15 cellular contexts compared by ENCODE assay signal in the genomic region with DNA sequence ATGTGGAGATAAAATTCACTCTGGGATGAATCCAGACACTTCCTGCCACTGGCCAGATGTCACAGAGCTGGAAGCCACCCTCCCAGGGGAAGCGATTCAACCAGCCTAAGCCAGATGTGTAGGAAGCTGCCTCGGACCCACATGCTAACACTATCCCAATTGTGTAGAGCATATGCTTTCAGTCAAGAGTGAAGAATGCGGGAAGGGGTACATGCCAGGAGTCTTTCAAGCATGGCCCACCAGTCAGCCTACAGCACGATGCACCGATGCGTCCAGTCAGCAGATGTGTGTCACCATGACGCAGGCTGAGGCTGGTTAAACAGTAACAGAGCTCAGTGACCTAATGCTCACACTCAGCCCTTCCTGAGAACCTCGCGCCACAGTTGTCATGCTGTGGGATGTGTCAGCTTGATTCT. TPM values are rescaled to one million over a fixed set of nuclear protein-coding genes. Genes with fewer than 3 reads are reported as not detected.
DNase-seq lines count a peak whose midpoint lies in the region; ATAC-seq, FAIRE-seq and TF ChIP-seq lines count a peak whose summit lies in the region.
"Had no signal": no experiment of that assay in that cellular context is flagged by ENCODE, and none has a peak within 500 bp of the region (broad histone marks: within the 10 kb centered on the region; RNA-seq: fewer than 3 reads in every experiment).

No MANE protein-coding gene starts in this region.

- H3K4me3 Mint-ChIP-seq in astrocyte (ENCODE audit: unreplicated experiment) = no peak overlapping the region

- no peak overlapping the region for H3K4me3 ChIP-seq in SK-N-SH (ENCODE audit: low read depth in 2 of 2, low read length in 1 of 2)
- no peak overlapping the region for H3K4me3 ChIP-seq in astrocyte (ENCODE audit: insufficient read depth, low read depth, low read length)
- H3K4me3 ChIP-seq in upper lobe of right lung = no peak overlapping the region
- H3K4me3 ChIP-seq: thoracic aorta had no signal

- intact Hi-C loops in upper lobe of right lung (cut with DNase I) = no loop called here

- no peak for TF ChIP-seq RAD21 in SK-N-SH (IDR thresholded peaks at IDR 0.05; ENCODE audit: low read length)

- peak; percentile 4 for DNase-seq in SK-N-SH
- DNase-seq in astrocyte (ENCODE audit: low read depth) = peak; percentile 96
- peak; percentile 84 for DNase-seq in iris pigment epithelial cell (ENCODE audit: low read depth)
- no peak for DNase-seq in upper lobe of right lung
- no peak for DNase-seq in activated CD4-positive, alpha-beta T cell treated with anti-CD3 and anti-CD28 coated beads, Interleukin-2, amount 50 U/mL, for 1 hour
- DNase-seq in DMS79 (lab: John Stamatoyannopoulos, UW) = no peak
- DNase-seq: NCI-H1092; NK-92 treated with Interleukin-12 subunit alpha and Interleukin-12 subunit beta, amount 100 ng/mL, for 24 hours; stimulated activated CD4-positive, alpha-beta T cell treated with anti-CD3 and anti-CD28 coated beads, Interleukin-4, amount 100 ng/mL, for 1 hour had no signal

- H3K4me2 ChIP-seq in SK-N-SH = no peak overlapping the region
- peak overlapping the region; percentile 23 for H3K4me2 ChIP-seq in astrocyte (ENCODE audit: low read length)

- no peaks in the 10 kb centered on the region for H3F3A ChIP-seq in SK-N-SH (replicated peaks; ENCODE audit: insufficient read depth)

- H3K27ac ChIP-seq in SK-N-SH (ENCODE audit: low read depth in 2 of 2, low read length in 1 of 2) (no peak overlapping the region), astrocyte (ENCODE audit: low read depth, low read length) (peak overlapping the region; percentile 45), upper lobe of right lung (no peak overlapping the region)
- H3K27ac ChIP-seq: 22Rv1, thoracic aorta, VCaP had no signal

- POLR2A ChIA-PET in SK-N-SH (lab: Yijun Ruan, JAX) = no interaction called here

- H3K27ac Mint-ChIP-seq in astrocyte (ENCODE audit: unreplicated experiment) = peak overlapping the region; percentile 64

- H2AFZ ChIP-seq in SK-N-SH (ENCODE audit: low read depth) (no peak overlapping the region), astrocyte (ENCODE audit: low read depth, low read length) (peak overlapping the region; percentile 0)

- H3K4me1 ChIP-seq in SK-N-SH (ENCODE audit: control insufficient read depth in 1 of 2, insufficient read depth in 2 of 2, low read depth in 1 of 2, low read length in 1 of 2) = no peaks in the 10 kb centered on the region; a peak in 1 of 4 replicates
- peaks cover 20% of the 10 kb centered on the region for H3K4me1 ChIP-seq in astrocyte (ENCODE audit: insufficient read depth, low read length)
- H3K4me1 ChIP-seq in upper lobe of right lung = no peaks in the 10 kb centered on the region

- ATAC-seq in SK-N-SH treated with all-trans-retinoic acid at 6 μM for 48 hours (no peak), upper lobe of right lung (peak; percentile 26), HG03025 (IDR thresholded peaks at IDR 0.05; ENCODE audit: low FRiP score, unreplicated experiment) (no peak)

- FAIRE-seq in astrocyte (lab: Jason Lieb, UNC) = no peak
- FAIRE-seq: endothelial cell of umbilical vein had no signal

- H3K9ac ChIP-seq in SK-N-SH (no peak overlapping the region), astrocyte (ENCODE audit: low read length) (no peak overlapping the region)

- CTCF ChIA-PET in SK-N-SH (lab: Yijun Ruan, JAX) = no interaction called here

- H3K36me3 Mint-ChIP-seq in astrocyte (ENCODE audit: low read depth, unreplicated experiment) = no peaks in the 10 kb centered on the region

- H3K9me3 ChIP-seq in SK-N-SH (no peaks in the 10 kb centered on the region), astrocyte (ENCODE audit: insufficient read depth, low read depth, low read length) (no peaks in the 10 kb centered on the region), upper lobe of right lung (no peaks in the 10 kb centered on the region)
- H3K9me3 ChIP-seq: thoracic aorta had no signal

- H4K20me1 ChIP-seq in SK-N-SH (ENCODE audit: insufficient read depth) = no peaks in the 10 kb centered on the region
- H4K20me1 ChIP-seq in astrocyte (ENCODE audit: insufficient read depth, low read length) = no peaks in the 10 kb centered on the region

- H3K9me3 Mint-ChIP-seq in astrocyte (ENCODE audit: unreplicated experiment) = peaks cover 2% of the 10 kb centered on the region

- H3K4me1 Mint-ChIP-seq in astrocyte (ENCODE audit: low read depth, unreplicated experiment) = peaks cover 45% of the 10 kb centered on the region

- no peaks in the 10 kb centered on the region for H3K79me2 ChIP-seq in SK-N-SH (ENCODE audit: insufficient read depth)
- no peaks in the 10 kb centered on the region for H3K79me2 ChIP-seq in astrocyte (ENCODE audit: insufficient read depth, low read length)

- WGBS in SK-N-SH (ENCODE audit: low lambda C conversion rate) = 0% methylated on average over 9 of the region's 9 CpGs

- no peaks in the 10 kb centered on the region for H3K9me2 ChIP-seq in SK-N-SH

- TF ChIP-seq CTCF in SK-N-SH (IDR thresholded peaks at IDR 0.05) (no peak), astrocyte (IDR thresholded peaks at IDR 0.05; ENCODE audit: insufficient read depth, low read depth, low read length) (no peak), upper lobe of right lung (IDR thresholded peaks at IDR 0.05) (no peak)

- peaks cover 2% of the 10 kb centered on the region for H3K27me3 Mint-ChIP-seq in astrocyte (ENCODE audit: low read depth, unreplicated experiment)

- no peaks in the 10 kb centered on the region; the same call in 1 of the 2 replicates for H3K27me3 ChIP-seq in SK-N-SH (ENCODE audit: insufficient read depth)
- H3K27me3 ChIP-seq in astrocyte (ENCODE audit: insufficient read depth, low read length) = no peaks in the 10 kb centered on the region
- H3K27me3 ChIP-seq in upper lobe of right lung = peaks cover 9% of the 10 kb centered on the region

- TF ChIP-seq EP300 in SK-N-SH (IDR thresholded peaks at IDR 0.05; ENCODE audit: borderline replicate concordance in 1 of 2, low read depth in 1 of 2, low read length in 1 of 2) = no peak

- H3K36me3 ChIP-seq in SK-N-SH (replicated peaks in 1 of 2; ENCODE audit: control insufficient read depth in 1 of 2, insufficient read depth in 2 of 2, low read length in 1 of 2) = no peaks in the 10 kb centered on the region
- no peaks in the 10 kb centered on the region for H3K36me3 ChIP-seq in astrocyte (ENCODE audit: insufficient read depth, low read length)
- no peaks in the 10 kb centered on the region for H3K36me3 ChIP-seq in upper lobe of right lung
- H3K36me3 ChIP-seq: thoracic aorta had no signal

TF ChIP-seq in SK-N-SH, 30 proteins besides CTCF, POLR2A, EP300 and RAD21 (continues in another document):
- no peak for TF ChIP-seq RFX5 (IDR thresholded peaks at IDR 0.05; ENCODE audit: low read length)
- TF ChIP-seq RCOR1 (IDR thresholded peaks at IDR 0.05; ENCODE audit: low read length) = no peak
- no peak for TF ChIP-seq RXRA (IDR thresholded peaks at IDR 0.05; ENCODE audit: borderline replicate concordance, low read depth)
- no peak for TF ChIP-seq FOXJ3 (CRISPR knock-in tag; IDR thresholded peaks at IDR 0.05)
- no peak for TF ChIP-seq GATA2 (CRISPR knock-in tag; IDR thresholded peaks at IDR 0.05)
- TF ChIP-seq, protein P1, sequence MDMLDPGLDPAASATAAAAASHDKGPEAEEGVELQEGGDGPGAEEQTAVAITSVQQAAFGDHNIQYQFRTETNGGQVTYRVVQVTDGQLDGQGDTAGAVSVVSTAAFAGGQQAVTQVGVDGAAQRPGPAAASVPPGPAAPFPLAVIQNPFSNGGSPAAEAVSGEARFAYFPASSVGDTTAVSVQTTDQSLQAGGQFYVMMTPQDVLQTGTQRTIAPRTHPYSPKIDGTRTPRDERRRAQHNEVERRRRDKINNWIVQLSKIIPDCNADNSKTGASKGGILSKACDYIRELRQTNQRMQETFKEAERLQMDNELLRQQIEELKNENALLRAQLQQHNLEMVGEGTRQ (IDR thresholded peaks at IDR 0.05; ENCODE audit: borderline replicate concordance, low read depth, low read length) = no peak

TF ChIP-seq in SK-N-SH treated with all-trans-retinoic acid at 6 μM for 48 hours, 23 proteins besides CTCF, POLR2A, EP300 and RAD21 (continues in another document):
- TF ChIP-seq ZNF8 (CRISPR knock-in tag; IDR thresholded peaks at IDR 0.05) = no peak
- TF ChIP-seq ARNTL (CRISPR knock-in tag; IDR thresholded peaks at IDR 0.05; ENCODE audit: borderline replicate concordance, low read depth) = no peak
- TF ChIP-seq OSR1 (CRISPR knock-in tag; IDR thresholded peaks at IDR 0.05) = no peak
- no peak for TF ChIP-seq TSHZ2 (CRISPR knock-in tag; IDR thresholded peaks at IDR 0.05)
- no peak for TF ChIP-seq GLIS3 (CRISPR knock-in tag; IDR thresholded peaks at IDR 0.05)
- no peak for TF ChIP-seq PPARA (CRISPR knock-in tag; IDR thresholded peaks at IDR 0.05; ENCODE audit: borderline replicate concordance)
- no peak for TF ChIP-seq SNAI2 (CRISPR knock-in tag; IDR thresholded peaks at IDR 0.05)
- TF ChIP-seq TCF4 (CRISPR knock-in tag; IDR thresholded peaks at IDR 0.05; ENCODE audit: borderline replicate concordance) = no peak
- TF ChIP-seq TOX (CRISPR knock-in tag; IDR thresholded peaks at IDR 0.05; ENCODE audit: borderline replicate concordance) = no peak
- TF ChIP-seq ISL1 (CRISPR knock-in tag; IDR thresholded peaks at IDR 0.05) = no peak
- TF ChIP-seq BACH2 (CRISPR knock-in tag; IDR thresholded peaks at IDR 0.05; ENCODE audit: borderline replicate concordance) = no peak

RNA-seq across cellular contexts. Expression of gene BNC1, which starts 38.8 kb away (rescaled TPM):
- polyA plus RNA-seq in SK-N-SH (2012; rRNA removed) = not detected in 2 replicates
- polyA plus RNA-seq in SK-N-SH (2012; cell fraction: cytosol; rRNA removed) = not detected in 2 replicates
- not detected in 2 replicates for polyA plus RNA-seq in SK-N-SH (2012; cell fraction: nucleus; rRNA removed)
- total RNA-seq in astrocyte = 9.3 and 13.7 TPM in 2 replicates
- total RNA-seq in upper lobe of right lung = 3.1 TPM

Comparison
In these comparisons a context has a peak if more than half of its experiments do, and no peak if none do; other contexts are left out.
1. DNase-seq: peak in SK-N-SH (single experiment), astrocyte (single experiment) and iris pigment epithelial cell (single experiment); none in upper lobe of right lung (single experiment), activated CD4-positive, alpha-beta T cell treated with anti-CD3 and anti-CD28 coated beads, Interleukin-2, amount 50 U/mL, for 1 hour (single experiment) and DMS79 (single experiment).